1 cellular context compared by ENCODE assay signal in genomic region chr6:122491915-122492537, GRCh38.
TF ChIP-seq lines count a peak whose summit lies in the region.

No MANE protein-coding gene starts in this region.

TF ChIP-seq in HEK293, 187 proteins besides CTCF, POLR2A, EP300 and RAD21 (continued from another document):
- TF ChIP-seq ZSCAN5A (tag by site-specific recombination; IDR thresholded peaks at IDR 0.05) = no peak
- TF ChIP-seq ZNF596 (tag by site-specific recombination; IDR thresholded peaks at IDR 0.05) = peak; percentile 46; the same call in 1 of the 2 replicates
- 0 out of 2 replicates have a peak, but pooled peaks have one; percentile 11 for TF ChIP-seq ZNF366 (tag by site-specific recombination; conservative IDR thresholded peaks at IDR 0.05)
- TF ChIP-seq TRIM28 (IDR thresholded peaks at IDR 0.05; ENCODE audit: borderline replicate concordance, low read length) = peak; percentile 70; the same call in 1 of the 2 replicates
